ENCODE assay signal across 8 cellular contexts in the genomic region with DNA sequence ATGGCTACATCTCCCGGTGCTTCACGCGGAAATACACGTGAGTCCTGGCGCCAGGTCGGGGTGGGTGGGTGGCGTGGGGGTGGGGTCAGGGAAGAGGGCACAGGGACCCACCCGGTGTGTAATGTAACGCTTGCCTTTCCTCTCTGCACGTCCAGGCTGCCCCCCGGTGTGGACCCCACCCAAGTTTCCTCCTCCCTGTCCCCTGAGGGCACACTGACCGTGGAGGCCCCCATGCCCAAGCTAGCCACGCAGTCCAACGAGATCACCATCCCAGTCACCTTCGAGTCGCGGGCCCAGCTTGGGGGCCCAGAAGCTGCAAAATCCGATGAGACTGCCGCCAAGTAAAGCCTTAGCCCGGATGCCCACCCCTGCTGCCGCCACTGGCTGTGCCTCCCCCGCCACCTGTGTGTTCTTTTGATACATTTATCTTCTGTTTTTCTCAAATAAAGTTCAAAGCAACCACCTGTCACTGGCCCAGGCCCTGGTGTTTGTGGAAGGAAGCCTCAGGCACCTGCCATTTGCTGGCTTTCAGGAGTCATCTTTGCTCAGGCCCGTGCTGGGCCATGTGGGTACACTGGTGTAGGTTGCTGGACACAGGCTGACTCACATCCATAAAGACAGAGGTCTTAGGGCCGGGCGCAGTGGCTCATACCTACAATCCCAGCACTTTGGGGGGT. TPM values are rescaled to one million over a fixed set of nuclear protein-coding genes. Genes with fewer than 3 reads are reported as not detected.
A peak's percentile ranks its signal among the peaks of the same experiment; 100 is the strongest.
DNase-seq lines count a peak whose midpoint lies in the region; ATAC-seq and TF ChIP-seq lines count a peak whose summit lies in the region.

No MANE protein-coding gene starts in this region.

- H3K4me3 ChIP-seq in heart right ventricle (peak overlapping the region; percentile 72 to 100 (median 98)), iPS-15b (ENCODE audit: low read depth, low read length) (peak overlapping the region; percentile 18)

- H3K27me3 Mint-ChIP-seq in activated T-cell treated with anti-CD3 and anti-CD28 coated beads, Interleukin-2, amount 50 U/mL, for 4 hours (ENCODE audit: low read depth), result no peaks in the 10 kb centered on the region

- peak overlapping the region; percentile 95 for H3K27ac Mint-ChIP-seq in stimulated activated effector memory CD8-positive, alpha-beta T cell treated with anti-CD3 and anti-CD28 coated beads, Interleukin-12 subunit alpha, Interleukin-12 subunit beta, amount 100 ng/mL, for 72 hours

- peak overlapping the region; percentile 93 to 100 (median 100) for H3K27ac ChIP-seq in heart right ventricle

- H3K9ac ChIP-seq in iPS-15b (ENCODE audit: low read depth, low read length), result no peak overlapping the region

- no peaks in the 10 kb centered on the region for H3K9me3 Mint-ChIP-seq in activated T-cell treated with anti-CD3 and anti-CD28 coated beads, Interleukin-2, amount 50 U/mL, for 4 hours
- no peaks in the 10 kb centered on the region for H3K9me3 Mint-ChIP-seq in stimulated activated effector memory CD8-positive, alpha-beta T cell treated with anti-CD3 and anti-CD28 coated beads, Interleukin-12 subunit alpha, Interleukin-12 subunit beta, amount 100 ng/mL, for 72 hours

- H3K4me1 Mint-ChIP-seq in activated T-cell treated with anti-CD3 and anti-CD28 coated beads, Interleukin-2, amount 50 U/mL, for 4 hours (ENCODE audit: low read depth), result peaks cover 18% of the 10 kb centered on the region
- peaks cover 21% of the 10 kb centered on the region for H3K4me1 Mint-ChIP-seq in stimulated activated effector memory CD8-positive, alpha-beta T cell treated with anti-CD3 and anti-CD28 coated beads, Interleukin-12 subunit alpha, Interleukin-12 subunit beta, amount 100 ng/mL, for 72 hours

- no peak for DNase-seq in heart right ventricle
- no peak for DNase-seq in cardiac septum (ENCODE audit: low spot score)
- DNase-seq in activated T-cell treated with anti-CD3 and anti-CD28 coated beads, Interleukin-2, amount 50 U/mL, for 4 hours, result no peak
- no peak for DNase-seq in stimulated activated effector memory CD8-positive, alpha-beta T cell treated with anti-CD3 and anti-CD28 coated beads, Interleukin-12 subunit alpha, Interleukin-12 subunit beta, amount 100 ng/mL, for 72 hours (ENCODE audit: low spot score in 2 of 2)
- no peak for DNase-seq in mucosa of gallbladder (ENCODE audit: low spot score)
- no peak for DNase-seq in effector CD8-positive, alpha-beta T cell (lab: John Stamatoyannopoulos, UW)

- H3K9me3 ChIP-seq in heart right ventricle, result no peaks in the 10 kb centered on the region
- no peaks in the 10 kb centered on the region for H3K9me3 ChIP-seq in iPS-15b (ENCODE audit: control insufficient read depth, insufficient read depth, low read length)

- H3K4me1 ChIP-seq in heart right ventricle (peaks cover 10 to 50% (median 35%) of the 10 kb centered on the region in 9 donors), iPS-15b (ENCODE audit: control insufficient read depth, insufficient read depth, low read length) (no peaks in the 10 kb centered on the region)

- no peaks in the 10 kb centered on the region for H3K36me3 Mint-ChIP-seq in activated T-cell treated with anti-CD3 and anti-CD28 coated beads, Interleukin-2, amount 50 U/mL, for 4 hours (ENCODE audit: insufficient read depth)
- H3K36me3 Mint-ChIP-seq in stimulated activated effector memory CD8-positive, alpha-beta T cell treated with anti-CD3 and anti-CD28 coated beads, Interleukin-12 subunit alpha, Interleukin-12 subunit beta, amount 100 ng/mL, for 72 hours, result peaks cover 15% of the 10 kb centered on the region

- peak overlapping the region; percentile 86 for H3K4me3 Mint-ChIP-seq in activated T-cell treated with anti-CD3 and anti-CD28 coated beads, Interleukin-2, amount 50 U/mL, for 4 hours
- H3K4me3 Mint-ChIP-seq in stimulated activated effector memory CD8-positive, alpha-beta T cell treated with anti-CD3 and anti-CD28 coated beads, Interleukin-12 subunit alpha, Interleukin-12 subunit beta, amount 100 ng/mL, for 72 hours, result peak overlapping the region; percentile 86

- TF ChIP-seq CTCF in heart right ventricle (IDR thresholded peaks at IDR 0.05), result no peak

- intact Hi-C loops in heart right ventricle (cut with DNase I) (no loop called here), cardiac septum (cut with DNase I) (no loop called here)

- peaks cover 0 to 7% (median 0%) of the 10 kb centered on the region in 7 donors for H3K27me3 ChIP-seq in heart right ventricle
- peaks cover 9% of the 10 kb centered on the region for H3K27me3 ChIP-seq in iPS-15b (ENCODE audit: control insufficient read depth, insufficient read depth, low read length)

- peaks cover 0 to 14% (median 9%) of the 10 kb centered on the region in 9 donors for H3K36me3 ChIP-seq in heart right ventricle
- H3K36me3 ChIP-seq in iPS-15b (ENCODE audit: control insufficient read depth, insufficient read depth, low read length), result no peaks in the 10 kb centered on the region

- ATAC-seq in heart right ventricle (no peak), HG03095 (IDR thresholded peaks at IDR 0.05; ENCODE audit: unreplicated experiment) (no peak)
- ATAC-seq in activated T-cell treated with anti-CD3 and anti-CD28 coated beads, Interleukin-2, amount 50 U/mL, for 4 hours, result peak in 1 of 2 donors; percentile 8
- no peak for ATAC-seq in stimulated activated effector memory CD8-positive, alpha-beta T cell treated with anti-CD3 and anti-CD28 coated beads, Interleukin-12 subunit alpha, Interleukin-12 subunit beta, amount 100 ng/mL, for 72 hours

- whole genome bisulfite sequencing in heart right ventricle, 2 donors, result 13 to 23% methylated on average over 23 to 25 of the region's 25 CpGs

RNA-seq across cellular contexts. Expression of a gene that starts 1.5 kb away (rescaled TPM):
- total RNA-seq in heart right ventricle (1,000 to 10,000 TPM; 1,266 to 2,631 (median 2,034) TPM), cardiac septum (2,571 TPM), mucosa of gallbladder (1,198 TPM)
- 1,000 to 10,000 TPM; 2,522 to 6,886 TPM for polyA plus RNA-seq in heart right ventricle
- 10 to 100 TPM; 50.3 to 57.0 (median 53.8) TPM for total RNA-seq in activated T-cell treated with anti-CD3 and anti-CD28 coated beads, Interleukin-2, amount 50 U/mL, for 4 hours

RNA-seq across cellular contexts. Expression of a gene that starts 54.8 kb away (rescaled TPM):
- total RNA-seq in heart right ventricle (100 to 1,000 TPM; 193 to 262 (median 207) TPM), cardiac septum (183 TPM), mucosa of gallbladder (95.4 TPM)
- 10 to 100 TPM; 63.7 to 88.0 TPM for polyA plus RNA-seq in heart right ventricle
- total RNA-seq in activated T-cell treated with anti-CD3 and anti-CD28 coated beads, Interleukin-2, amount 50 U/mL, for 4 hours, result 100 to 1,000 TPM; 164 to 173 (median 173) TPM

Comparison
In these comparisons a context has a peak if more than half of its experiments do, and no peak if none do; other contexts are left out.
1. RNA of a gene that starts 1.5 kb away (total RNA-seq): 2,571 TPM in cardiac septum (single experiment), 1,266 to 2,631 TPM in heart right ventricle and 1,198 TPM in mucosa of gallbladder (single experiment); 50.3 to 57.0 TPM in activated T-cell treated with anti-CD3 and anti-CD28 coated beads, Interleukin-2, amount 50 U/mL, for 4 hours; every median in the first group is over 10 times any median in the second.